12 cellular contexts compared by ENCODE assay signal in genomic region chr6:29828471-29828797, GRCh38. TPM values are rescaled to one million over a fixed set of nuclear protein-coding genes. Genes with fewer than 3 reads are reported as not detected.
DNase-seq lines count a peak whose midpoint lies in the region; ATAC-seq, FAIRE-seq and TF ChIP-seq lines count a peak whose summit lies in the region.
"Had no signal": no experiment of that assay in that cellular context is flagged by ENCODE, and none has a peak within 500 bp of the region (broad histone marks: within the 10 kb centered on the region; RNA-seq: fewer than 3 reads in every experiment).

No MANE protein-coding gene starts in this region.

- POLR2A ChIA-PET in T-cell (lab: Charles Lee) = no interaction called here

- no peak for FAIRE-seq in GM12891 (lab: Jason Lieb, UNC)
- FAIRE-seq: astrocyte had no signal

- TF ChIP-seq POLR2A in GM12891 (IDR thresholded peaks at IDR 0.05; ENCODE audit: low read depth, low read length) = no peak

- H3K9me3 Mint-ChIP-seq in T-cell = no peaks in the 10 kb centered on the region
- H3K9me3 Mint-ChIP-seq in activated naive CD4-positive, alpha-beta T cell treated with anti-CD3 and anti-CD28 coated beads, Interleukin-2, amount 50 U/mL, for 24 hours = no peaks in the 10 kb centered on the region

- ATAC-seq in T-cell (replicated peaks in 1 of 4) (peak; percentile 33 to 63 (median 48)), HG03457 (IDR thresholded peaks at IDR 0.05; ENCODE audit: unreplicated experiment) (no peak)

- H3K27ac Mint-ChIP-seq in T-cell = peak overlapping the region in 1 of 2 donors; percentile 58
- no peak overlapping the region for H3K27ac Mint-ChIP-seq in activated naive CD4-positive, alpha-beta T cell treated with anti-CD3 and anti-CD28 coated beads, Interleukin-2, amount 50 U/mL, for 24 hours

- H3K36me3 Mint-ChIP-seq in T-cell = no peaks in the 10 kb centered on the region
- H3K36me3 Mint-ChIP-seq in activated naive CD4-positive, alpha-beta T cell treated with anti-CD3 and anti-CD28 coated beads, Interleukin-2, amount 50 U/mL, for 24 hours = no peaks in the 10 kb centered on the region

- H3K4me3 Mint-ChIP-seq in T-cell = peak overlapping the region; percentile 49 to 67 (median 52)
- peak overlapping the region; percentile 27 for H3K4me3 Mint-ChIP-seq in activated naive CD4-positive, alpha-beta T cell treated with anti-CD3 and anti-CD28 coated beads, Interleukin-2, amount 50 U/mL, for 24 hours

- peaks cover 66 to 82% of the 10 kb centered on the region in 2 donors for H3K27me3 Mint-ChIP-seq in T-cell
- H3K27me3 Mint-ChIP-seq in activated naive CD4-positive, alpha-beta T cell treated with anti-CD3 and anti-CD28 coated beads, Interleukin-2, amount 50 U/mL, for 24 hours = peaks cover 56% of the 10 kb centered on the region

- CTCF ChIA-PET in T-cell (lab: Charles Lee) = no interaction called here

- peaks cover 4 to 11% (median 6%) of the 10 kb centered on the region in 3 donors for H3K4me1 Mint-ChIP-seq in T-cell
- peaks cover 3% of the 10 kb centered on the region for H3K4me1 Mint-ChIP-seq in activated naive CD4-positive, alpha-beta T cell treated with anti-CD3 and anti-CD28 coated beads, Interleukin-2, amount 50 U/mL, for 24 hours

- DNase-seq in T-cell (peak in 10 of 34 experiments; percentile 4 to 35 (median 13)), iPS-NIHi7 (ENCODE audit: extremely low spot score) (peak; percentile 61), GM12891 (ENCODE audit: insufficient read length, low spot score) (no peak), mesenteric fat pad (ENCODE audit: low spot score) (no peak), NCI-H345 treated with DMSO at 0.1 percent for 48 hours (lab: John Stamatoyannopoulos, UW; ENCODE audit: unreplicated experiment) (no peak)
- DNase-seq in stimulated activated CD8-positive, alpha-beta memory T cell treated with anti-CD3 and anti-CD28 coated beads, Interleukin-4, amount 100 ng/mL, for 48 hours = peak; percentile 60
- DNase-seq: NCI-H2081, SW 1271 had no signal

TF ChIP-seq in GM12891, 5 proteins besides CTCF, POLR2A, EP300 and RAD21:
- TF ChIP-seq SPI1 (IDR thresholded peaks at IDR 0.05; ENCODE audit: low read depth, low read length) (no peak), PAX5 (IDR thresholded peaks at IDR 0.05; ENCODE audit: insufficient read depth, low read length, severe bottlenecking) (no peak), TAF1 (IDR thresholded peaks at IDR 0.05; ENCODE audit: low read depth, low read length) (no peak), POU2F2 (IDR thresholded peaks at IDR 0.05; ENCODE audit: low read depth, low read length) (no peak), POLR2AphosphoS5 (IDR thresholded peaks at IDR 0.05; ENCODE audit: low read depth, low read length) (no peak)

RNA-seq across cellular contexts. Expression of gene HLA-G, which starts 0.8 kb away (rescaled TPM):
- total RNA-seq in T-cell (1 to 10 TPM in 2 of 5 donors, under 1 TPM in 2, not detected in 1; 0.23 to 3.5 (median 0.86) TPM), mesenteric fat pad (not detected)
- 0.44 TPM for polyA plus RNA-seq in GM12891 (2012; ENCODE audit: low read depth, missing spikeins)
- total RNA-seq: fibroblast of villous mesenchyme had no signal

Comparison
In these comparisons a context has a peak if more than half of its experiments do, and no peak if none do; other contexts are left out.
1. DNase-seq: peak in iPS-NIHi7 (single experiment) and stimulated activated CD8-positive, alpha-beta memory T cell treated with anti-CD3 and anti-CD28 coated beads, Interleukin-4, amount 100 ng/mL, for 48 hours (single experiment); none in GM12891 (single experiment), mesenteric fat pad (single experiment) and NCI-H345 treated with DMSO at 0.1 percent for 48 hours (single experiment).